ENCODE assay signal across 9 cellular contexts in genomic region chr4:133150643-133151300, GRCh38. TPM values are rescaled to one million over a fixed set of nuclear protein-coding genes. Genes with fewer than 3 reads are reported as not detected.
DNase-seq lines count a peak whose midpoint lies in the region; ATAC-seq and TF ChIP-seq lines count a peak whose summit lies in the region.
"Had no signal": no experiment of that assay in that cellular context is flagged by ENCODE, and none has a peak within 500 bp of the region (broad histone marks: within the 10 kb centered on the region; RNA-seq: fewer than 3 reads in every experiment).

No MANE protein-coding gene starts in this region.

- H3K4me3 ChIP-seq in GM23338 (peak overlapping the region; percentile 69), right cardiac atrium (ENCODE audit: low read length) (peak overlapping the region; percentile 53), skeletal muscle tissue (ENCODE audit: low read length in 3 of 3) (peak overlapping the region; percentile 23 to 61 (median 61)), HAP-1 (no peak overlapping the region)
- H3K4me3 ChIP-seq: body of pancreas had no signal

- in situ Hi-C loops in HAP-1 (cut with MboI; ENCODE audit: low sequenced_read_pairs): no loop called here

- intact Hi-C loops in right cardiac atrium (cut with DNase I): no loop called here

- peaks cover 40% of the 10 kb centered on the region for H3K4me1 Mint-ChIP-seq in GM23338

- peak overlapping the region; percentile 93 for H3K4me2 ChIP-seq in GM23338

- ATAC-seq in GM23338 (peak; percentile 14), right cardiac atrium (no peak)
- ATAC-seq: body of pancreas had no signal

- peaks cover 78% of the 10 kb centered on the region for H3K27me3 Mint-ChIP-seq in GM23338 (ENCODE audit: insufficient read depth, low read depth, poor library complexity)

- no peak for TF ChIP-seq CTCF in GM23338 (conservative IDR thresholded peaks at IDR 0.05; ENCODE audit: low read depth in 2 of 2)

- H3K27me3 ChIP-seq in GM23338 (ENCODE audit: insufficient read depth): peaks cover 86% of the 10 kb centered on the region
- no peaks in the 10 kb centered on the region for H3K27me3 ChIP-seq in right cardiac atrium (ENCODE audit: control insufficient read depth, insufficient read depth)
- H3K27me3 ChIP-seq in skeletal muscle tissue (ENCODE audit: control insufficient read depth in 3 of 3, insufficient read depth in 3 of 3, low read length in 3 of 3): peaks cover 74 to 78% (median 77%) of the 10 kb centered on the region in 3 donors
- no peaks in the 10 kb centered on the region for H3K27me3 ChIP-seq in HAP-1 (ENCODE audit: low read depth)

- peak overlapping the region; percentile 68 for H3K4me3 Mint-ChIP-seq in GM23338

- peaks cover 48% of the 10 kb centered on the region for H3K4me1 ChIP-seq in GM23338 (ENCODE audit: insufficient read depth)
- no peaks in the 10 kb centered on the region for H3K4me1 ChIP-seq in right cardiac atrium (ENCODE audit: control insufficient read depth, insufficient read depth, low read length)
- peaks cover 41 to 53% (median 43%) of the 10 kb centered on the region in 3 donors for H3K4me1 ChIP-seq in skeletal muscle tissue (ENCODE audit: control insufficient read depth in 3 of 3, insufficient read depth in 3 of 3, low read length in 3 of 3)
- peaks cover 7% of the 10 kb centered on the region for H3K4me1 ChIP-seq in HAP-1

- no peak overlapping the region; the same call in 1 of the 2 replicates for H3K27ac Mint-ChIP-seq in GM23338

- 0 out of 2 replicates have a peak, but pooled peaks cover 5% of the 10 kb centered on the region for H4K20me1 ChIP-seq in GM23338 (replicated peaks; ENCODE audit: insufficient read depth)

- H3K9ac ChIP-seq in skeletal muscle tissue (ENCODE audit: low read depth in 1 of 3, low read length in 3 of 3): peak overlapping the region in 1 of 3 donors; percentile 16

- H3K36me3 Mint-ChIP-seq in GM23338 (ENCODE audit: low read depth): no peaks in the 10 kb centered on the region; the same call in 2 of the 3 replicates

- H3K27ac ChIP-seq in GM23338 (ENCODE audit: low read depth) (no peak overlapping the region), right cardiac atrium (ENCODE audit: low read length) (no peak overlapping the region), skeletal muscle tissue (ENCODE audit: low read depth, low read length) (no peak overlapping the region)
- H3K27ac ChIP-seq: body of pancreas had no signal

- H3K36me3 ChIP-seq in GM23338 (ENCODE audit: insufficient read depth): no peaks in the 10 kb centered on the region
- no peaks in the 10 kb centered on the region for H3K36me3 ChIP-seq in skeletal muscle tissue (ENCODE audit: control insufficient read depth in 3 of 3, insufficient read depth in 3 of 3, low read length in 3 of 3)
- no peaks in the 10 kb centered on the region for H3K36me3 ChIP-seq in HAP-1 (replicated peaks)

- WGBS in right cardiac atrium: 1% methylated on average over 51 of the region's 51 CpGs

- peak overlapping the region; percentile 95 for H2AFZ ChIP-seq in GM23338

- H3K79me2 ChIP-seq in GM23338 (replicated peaks; ENCODE audit: insufficient read depth): no peaks in the 10 kb centered on the region

- DNase-seq in GM23338 (ENCODE audit: low spot score) (peak; percentile 66), UCSD-AML1 (lab: John Stamatoyannopoulos, UW; ENCODE audit: unreplicated experiment) (peak; percentile 6), right cardiac atrium (peak; percentile 18 to 64 (median 60)), NCI-H1930 (lab: John Stamatoyannopoulos, UW) (no peak), HT-29 (ENCODE audit: low spot score) (no peak), HAP-1 (ENCODE audit: low spot score in 2 of 2) (no peak)
- DNase-seq: NK-92 treated with Interleukin-12 subunit alpha and Interleukin-12 subunit beta, amount 100 ng/mL, for 24 hours had no signal

- H3F3A ChIP-seq in GM23338 (replicated peaks; ENCODE audit: low read depth): no peaks in the 10 kb centered on the region

- no peaks in the 10 kb centered on the region for H3K9me2 ChIP-seq in GM23338 (ENCODE audit: insufficient read depth)

- H3K9me3 ChIP-seq in right cardiac atrium (ENCODE audit: control insufficient read depth, low read length) (no peaks in the 10 kb centered on the region), skeletal muscle tissue (ENCODE audit: control insufficient read depth in 3 of 3, low read length in 3 of 3) (no peaks in the 10 kb centered on the region), HAP-1 (peaks cover 7% of the 10 kb centered on the region; the same call in 1 of the 2 replicates)
- H3K9me3 ChIP-seq: body of pancreas had no signal

- H3K9me3 Mint-ChIP-seq in GM23338: no peaks in the 10 kb centered on the region; the same call in 2 of the 3 replicates

TF ChIP-seq in GM23338, 12 proteins besides CTCF, POLR2A, EP300 and RAD21 (continues in another document):
- TF ChIP-seq NANOG (IDR thresholded peaks at IDR 0.05; ENCODE audit: borderline replicate concordance) (no peak), ZNF462 (CRISPR knock-in tag; IDR thresholded peaks at IDR 0.05) (no peak), ZNF331 (CRISPR knock-in tag; IDR thresholded peaks at IDR 0.05; ENCODE audit: low read depth) (no peak)

RNA-seq across cellular contexts. Expression of gene PCDH10, which starts 1.7 kb away (rescaled TPM):
- total RNA-seq in GM23338 (2014; rRNA removed; shearing (Covaris generic)): 4.0 and 5.6 TPM in 2 replicates
- polyA plus RNA-seq in GM23338 (2016; fragmentation: Nextera tagmentation; extraction: Ambion mirVana) (0.75 and 1.2 TPM in 2 replicates), right cardiac atrium (0.63 TPM)
- total RNA-seq in right cardiac atrium (1 to 10 TPM; 1.1 to 2.7 (median 1.4) TPM), skeletal muscle tissue (0.52 TPM)
- not detected in 2 replicates for total RNA-seq in HT-29 (2014; rRNA removed; shearing (Covaris generic))

Comparison
In these comparisons a context has a peak if more than half of its experiments do, and no peak if none do; other contexts are left out.
1. DNase-seq: peak in GM23338 (single experiment), UCSD-AML1 (single experiment) and right cardiac atrium (3 of 3); none in NCI-H1930 (0 of 2), HT-29 (single experiment) and HAP-1 (0 of 2).